In the genomic region with DNA sequence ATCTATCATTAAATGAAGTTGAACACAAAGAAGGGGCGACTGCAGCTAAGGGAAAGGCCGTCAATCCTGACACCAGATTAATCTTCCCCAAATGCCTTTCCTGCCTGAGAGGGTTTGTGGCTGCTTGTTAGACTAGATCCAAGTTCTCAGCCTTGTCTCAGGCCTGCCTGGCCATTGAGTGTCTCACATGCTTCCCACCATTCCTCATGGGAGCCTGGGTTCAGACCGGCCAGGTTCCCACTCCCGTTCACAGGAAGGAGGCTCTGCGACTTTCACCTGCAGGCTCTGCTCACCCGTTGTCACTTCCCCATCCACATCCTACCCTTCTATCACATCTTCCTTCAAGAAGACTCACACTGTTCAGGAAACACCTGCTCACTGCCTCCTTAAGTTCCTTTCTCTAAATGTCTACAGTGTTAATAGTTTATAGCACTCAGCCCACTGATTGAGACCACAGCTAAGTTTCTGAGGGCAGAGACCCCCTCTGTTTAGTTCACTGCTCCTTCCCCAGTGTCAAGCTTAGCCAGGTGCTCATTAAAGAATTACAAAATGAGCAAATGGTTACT, we compare ENCODE assay signal across 28 cellular contexts.
A peak's percentile ranks its signal among the peaks of the same experiment; 100 is the strongest.
DNase-seq lines count a peak whose midpoint lies in the region; TF ChIP-seq lines count a peak whose summit lies in the region.
"Had no signal": no experiment of that assay in that cellular context is flagged by ENCODE, and none has a peak within 500 bp of the region (broad histone marks: within the 10 kb centered on the region; RNA-seq: fewer than 3 reads in every experiment).

No MANE protein-coding gene starts in this region.

- no peaks in the 10 kb centered on the region for H3K79me2 ChIP-seq in H9 (ENCODE audit: insufficient read depth, low read length)
- no peaks in the 10 kb centered on the region for H3K79me2 ChIP-seq in trophoblast cell (ENCODE audit: control insufficient read depth, insufficient read depth, low read length, poor library complexity)

- H3K79me1 ChIP-seq in H9 (ENCODE audit: insufficient read depth, low read depth, low read length, poor library complexity, severe bottlenecking) (no peaks in the 10 kb centered on the region), trophoblast cell (ENCODE audit: low read length) (no peaks in the 10 kb centered on the region)

- H4K91ac ChIP-seq in H9 (ENCODE audit: insufficient read length, low read depth, low read length) (no peak overlapping the region), trophoblast cell (ENCODE audit: low read depth, low read length) (no peak overlapping the region)

- peaks cover 6 to 8% of the 10 kb centered on the region in 2 experiments; a peak in 3 of 5 replicates for H3K9me3 Mint-ChIP-seq in H9

- no peak overlapping the region for H4K5ac ChIP-seq in H9 (ENCODE audit: insufficient read length, low read depth, low read length)

- H3K27me3 ChIP-seq in H9 (ENCODE audit: insufficient read depth, low read length) = no peaks in the 10 kb centered on the region
- H3K27me3 ChIP-seq in trophoblast cell (ENCODE audit: insufficient read depth, low read length) = no peaks in the 10 kb centered on the region
- no peaks in the 10 kb centered on the region for H3K27me3 ChIP-seq in suprapubic skin
- H3K27me3 ChIP-seq: esophagus squamous epithelium, gastroesophageal sphincter, SJSA1, tibial nerve had no signal

- H3K27me3 Mint-ChIP-seq in H9 (ENCODE audit: low read depth) = peaks cover 3% of the 10 kb centered on the region
- H3K27me3 Mint-ChIP-seq: activated T-cell treated with anti-CD3 and anti-CD28 coated beads, Interleukin-2, amount 50 U/mL, for 24 hours; CD4-positive, alpha-beta T cell had no signal

- H2BK5ac ChIP-seq in H9 (ENCODE audit: insufficient read length, low read length) = no peak overlapping the region
- H2BK5ac ChIP-seq in trophoblast cell (ENCODE audit: low read depth, low read length, poor library complexity) = no peak overlapping the region

- H3K4ac ChIP-seq in H9 (ENCODE audit: low read depth, low read length) = no peak overlapping the region
- no peak overlapping the region for H3K4ac ChIP-seq in trophoblast cell (ENCODE audit: low read depth, low read length)

- no peak overlapping the region for H2BK20ac ChIP-seq in H9 (ENCODE audit: low read depth, low read length, poor library complexity, severe bottlenecking)

- H3K18ac ChIP-seq in H9 (ENCODE audit: insufficient read length, low read depth, low read length) (peak overlapping the region; percentile 70), trophoblast cell (ENCODE audit: low read length) (no peak overlapping the region)

- H2BK120ac ChIP-seq in H9 (ENCODE audit: low read depth, low read length, poor library complexity, severe bottlenecking) = no peak overlapping the region
- H2BK120ac ChIP-seq in trophoblast cell (ENCODE audit: insufficient read depth, low read length, poor library complexity) = no peak overlapping the region

- peaks cover 0 to 3% of the 10 kb centered on the region in 2 experiments; a peak in 1 of 4 replicates for H3K4me1 Mint-ChIP-seq in H9

- no peak overlapping the region for H3K56ac ChIP-seq in H9 (ENCODE audit: insufficient read length, low read depth, low read length)

- H3K23me2 ChIP-seq in H9 (ENCODE audit: insufficient read length, low read depth, low read length, poor library complexity, severe bottlenecking) = no peaks in the 10 kb centered on the region

- DNase-seq in H9 (no peak), OCI-M1 (lab: John Stamatoyannopoulos, UW) (peak; percentile 17), left kidney (ENCODE audit: low read depth, low spot score) (peak; percentile 67), trophoblast cell (no peak), suprapubic skin (ENCODE audit: low spot score in 2 of 2) (no peak), NCI-H2107 (lab: John Stamatoyannopoulos, UW) (no peak), caudate nucleus (lab: John Stamatoyannopoulos, UW) (no peak)
- DNase-seq in stimulated activated CD4-positive, alpha-beta T cell treated with anti-CD3 and anti-CD28 coated beads, Interleukin-2, amount 100 ng/mL, for 24 hours = no peak
- DNase-seq: activated CD8-positive, alpha-beta memory T cell treated with anti-CD3 and anti-CD28 coated beads for 24 hours; activated naive CD4-positive, alpha-beta T cell treated with Interleukin-2 at 50 U/mL for 16 hours; activated T-cell treated with anti-CD3 and anti-CD28 coated beads, Interleukin-2, amount 50 U/mL, for 24 hours; amniotic stem cell; CD4-positive, alpha-beta T cell; esophagus squamous epithelium; MM.1S; NCI-H1694; NCI-H2171; NCI-H524 treated with DMSO at 0.1 percent for 48 hours; NK-92 treated with Interleukin-12 subunit alpha and Interleukin-12 subunit beta, amount 100 ng/mL, for 24 hours; small intestine; stimulated activated CD4-positive, alpha-beta T cell treated with anti-CD3 and anti-CD28 coated beads, Interleukin-4, amount 100 ng/mL, for 24 hours; stimulated activated naive CD8-positive, alpha-beta T cell treated with anti-CD3 and anti-CD28 coated beads, Interleukin-15, Interleukin-2, amounts not matched to agents 100 U/mL and 50 U/mL, for 24 hours; T-helper 1 cell had no signal

- no CpG with 5 or more reads among the region's 6 CpGs for whole genome bisulfite sequencing in H9 (ENCODE audit: extremely low coverage, insufficient read length, low lambda C conversion rate)
- WGBS in trophoblast cell (ENCODE audit: extremely low coverage, insufficient coverage, insufficient read length) = no CpG with 5 or more reads among the region's 6 CpGs
- WGBS in suprapubic skin = 66% methylated on average over 6 of the region's 6 CpGs

- H3K36me3 ChIP-seq in trophoblast cell (ENCODE audit: control insufficient read depth in 1 of 2, insufficient read depth in 2 of 2, low read length in 2 of 2) (no peaks in the 10 kb centered on the region), suprapubic skin (no peaks in the 10 kb centered on the region)
- H3K36me3 ChIP-seq: esophagus squamous epithelium, gastroesophageal sphincter, HAP-1, SJSA1, tibial nerve had no signal

- H3K4me3 ChIP-seq in trophoblast cell (ENCODE audit: low read depth, low read length) (no peak overlapping the region), suprapubic skin (no peak overlapping the region)
- H3K4me3 ChIP-seq: coronary artery, esophagus squamous epithelium, gastroesophageal sphincter, HAP-1, SJSA1, tibial nerve had no signal

- H3K14ac ChIP-seq in H9 (ENCODE audit: insufficient read depth, low read length) = peak overlapping the region; percentile 71; the same call in 1 of the 2 replicates
- no peak overlapping the region for H3K14ac ChIP-seq in trophoblast cell (ENCODE audit: low read length)

- H3K9ac ChIP-seq in H9 (ENCODE audit: extremely low read depth, insufficient read length, low read length) (no peak overlapping the region), trophoblast cell (ENCODE audit: low read length) (no peak overlapping the region)

- H2BK15ac ChIP-seq in H9 (ENCODE audit: low read depth, low read length) = no peak overlapping the region

- H4K8ac ChIP-seq in H9 (replicated peaks; ENCODE audit: insufficient read length, low read depth, low read length) (no peak overlapping the region), trophoblast cell (ENCODE audit: low read depth, low read length) (no peak overlapping the region)

- no peak overlapping the region for H3K27ac Mint-ChIP-seq in H9
- H3K27ac Mint-ChIP-seq: activated T-cell treated with anti-CD3 and anti-CD28 coated beads, Interleukin-2, amount 50 U/mL, for 24 hours; CD4-positive, alpha-beta T cell had no signal

- H3K4me3 Mint-ChIP-seq in H9 = no peak overlapping the region
- H3K4me3 Mint-ChIP-seq: activated T-cell treated with anti-CD3 and anti-CD28 coated beads, Interleukin-2, amount 50 U/mL, for 24 hours; CD4-positive, alpha-beta T cell had no signal

- no peak for TF ChIP-seq CTCF in H9 (conservative IDR thresholded peaks at IDR 0.05)
- no peak for TF ChIP-seq CTCF in suprapubic skin (IDR thresholded peaks at IDR 0.05)

- H2BK12ac ChIP-seq in H9 (ENCODE audit: insufficient read length, low read depth, low read length) = no peak overlapping the region
- peak overlapping the region; percentile 62 for H2BK12ac ChIP-seq in trophoblast cell (ENCODE audit: low read length)

- H3T11ph ChIP-seq in H9 (ENCODE audit: low read length) = no peak overlapping the region

- no peak overlapping the region for H2AK5ac ChIP-seq in H9 (ENCODE audit: insufficient read length, low read length)
- no peak overlapping the region for H2AK5ac ChIP-seq in trophoblast cell (ENCODE audit: low read length)

- H3K4me1 ChIP-seq in H9 (ENCODE audit: insufficient read depth, low read length) = no peaks in the 10 kb centered on the region
- no peaks in the 10 kb centered on the region for H3K4me1 ChIP-seq in trophoblast cell (ENCODE audit: control insufficient read depth in 1 of 2, insufficient read depth in 2 of 2, low read length in 2 of 2)
- H3K4me1 ChIP-seq in suprapubic skin = no peaks in the 10 kb centered on the region
- H3K4me1 ChIP-seq: esophagus squamous epithelium, HAP-1, SJSA1 had no signal

- no peak overlapping the region for H2AFZ ChIP-seq in H9 (ENCODE audit: low read length)
- H2AFZ ChIP-seq in trophoblast cell (ENCODE audit: insufficient read depth, low read length, poor library complexity) = no peak overlapping the region

- H4K12ac ChIP-seq in trophoblast cell (ENCODE audit: low read depth, low read length) = no peak overlapping the region

- H4K20me1 ChIP-seq in H9 (ENCODE audit: control insufficient read depth, insufficient read depth, insufficient read length) = no peaks in the 10 kb centered on the region

- no peak overlapping the region for H3K4me2 ChIP-seq in H9 (ENCODE audit: insufficient read depth, insufficient read length, low read length)
- no peak overlapping the region for H3K4me2 ChIP-seq in trophoblast cell (ENCODE audit: low read length)

- H3K9me3 ChIP-seq in H9 (ENCODE audit: control insufficient read depth, low read depth, low read length) = no peaks in the 10 kb centered on the region
- no peaks in the 10 kb centered on the region for H3K9me3 ChIP-seq in trophoblast cell (ENCODE audit: insufficient read depth, low read depth, low read length)
- no peaks in the 10 kb centered on the region for H3K9me3 ChIP-seq in suprapubic skin
- H3K9me3 ChIP-seq: esophagus squamous epithelium, gastroesophageal sphincter, HAP-1, SJSA1 had no signal

- TF ChIP-seq POLR2A in suprapubic skin (IDR thresholded peaks at IDR 0.05) = no peak

- H3K27ac ChIP-seq in H9 (ENCODE audit: insufficient read length, low read depth, low read length) = no peak overlapping the region
- no peak overlapping the region for H3K27ac ChIP-seq in trophoblast cell (ENCODE audit: low read depth, low read length)
- no peak overlapping the region for H3K27ac ChIP-seq in suprapubic skin
- H3K27ac ChIP-seq in caudate nucleus (ENCODE audit: low read depth, low read length) = no peak overlapping the region
- H3K27ac ChIP-seq: esophagus squamous epithelium, gastroesophageal sphincter, SJSA1, tibial nerve had no signal

- H3K23ac ChIP-seq in H9 (ENCODE audit: insufficient read length, low read depth, low read length) = no peak overlapping the region
- no peak overlapping the region for H3K23ac ChIP-seq in trophoblast cell (ENCODE audit: low read length)

- H3K36me3 Mint-ChIP-seq in H9 (ENCODE audit: insufficient read depth in 1 of 3, low read depth in 3 of 3) = peaks cover 0 to 2% (median 0%) of the 10 kb centered on the region in 3 experiments; a peak in 2 of 7 replicates

- TF ChIP-seq EP300 in suprapubic skin (IDR thresholded peaks at IDR 0.05) = no peak

Comparison
In these comparisons a context has a peak if more than half of its experiments do, and no peak if none do; other contexts are left out.
1. DNase-seq: peak in OCI-M1 (single experiment) and left kidney (single experiment); none in H9 (single experiment), trophoblast cell (0 of 2), suprapubic skin (0 of 2), stimulated activated CD4-positive, alpha-beta T cell treated with anti-CD3 and anti-CD28 coated beads, Interleukin-2, amount 100 ng/mL, for 24 hours (0 of 2), NCI-H2107 (single experiment) and caudate nucleus (0 of 61).